1 cellular context compared by ENCODE assay signal in the genomic region with DNA sequence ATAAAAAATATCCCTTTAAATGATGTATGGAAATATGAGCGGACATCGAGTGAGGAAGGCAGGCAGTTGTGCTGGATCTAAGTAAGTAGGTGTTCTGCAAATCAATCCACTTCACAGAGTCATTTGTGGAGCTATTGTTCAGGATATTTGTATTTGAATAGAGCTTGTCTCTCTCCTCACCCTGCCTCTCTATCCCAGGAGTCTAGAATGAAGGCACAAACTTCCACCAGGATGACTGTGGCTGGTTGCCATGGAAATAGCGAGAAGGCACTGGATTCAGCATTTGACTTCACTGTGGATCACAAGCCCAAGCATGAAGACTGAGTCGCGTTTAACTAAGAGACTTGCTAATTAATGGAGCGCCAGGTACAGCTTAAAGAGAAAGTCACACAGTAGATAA.
TF ChIP-seq lines count a peak whose summit lies in the region.

No MANE protein-coding gene starts in this region.

TF ChIP-seq in WTC11, 78 proteins besides CTCF, POLR2A, EP300 and RAD21 (continued from another document):
- TF ChIP-seq, protein P1, sequence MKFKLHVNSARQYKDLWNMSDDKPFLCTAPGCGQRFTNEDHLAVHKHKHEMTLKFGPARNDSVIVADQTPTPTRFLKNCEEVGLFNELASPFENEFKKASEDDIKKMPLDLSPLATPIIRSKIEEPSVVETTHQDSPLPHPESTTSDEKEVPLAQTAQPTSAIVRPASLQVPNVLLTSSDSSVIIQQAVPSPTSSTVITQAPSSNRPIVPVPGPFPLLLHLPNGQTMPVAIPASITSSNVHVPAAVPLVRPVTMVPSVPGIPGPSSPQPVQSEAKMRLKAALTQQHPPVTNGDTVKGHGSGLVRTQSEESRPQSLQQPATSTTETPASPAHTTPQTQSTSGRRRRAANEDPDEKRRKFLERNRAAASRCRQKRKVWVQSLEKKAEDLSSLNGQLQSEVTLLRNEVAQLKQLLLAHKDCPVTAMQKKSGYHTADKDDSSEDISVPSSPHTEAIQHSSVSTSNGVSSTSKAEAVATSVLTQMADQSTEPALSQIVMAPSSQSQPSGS (CRISPR knock-in tag; IDR thresholded peaks at IDR 0.05; ENCODE audit: borderline replicate concordance, low read depth), result no peak
- TF ChIP-seq ETV6 (CRISPR knock-in tag; IDR thresholded peaks at IDR 0.05) (no peak), GRHL2 (CRISPR knock-in tag; IDR thresholded peaks at IDR 0.05; ENCODE audit: insufficient replicate concordance, severe bottlenecking) (no peak), GABPB1 (CRISPR knock-in tag; IDR thresholded peaks at IDR 0.05) (no peak), OVOL2 (CRISPR knock-in tag; IDR thresholded peaks at IDR 0.05; ENCODE audit: borderline replicate concordance) (no peak), RELA (CRISPR knock-in tag; IDR thresholded peaks at IDR 0.05; ENCODE audit: borderline replicate concordance) (no peak)
- TF ChIP-seq, protein P2, sequence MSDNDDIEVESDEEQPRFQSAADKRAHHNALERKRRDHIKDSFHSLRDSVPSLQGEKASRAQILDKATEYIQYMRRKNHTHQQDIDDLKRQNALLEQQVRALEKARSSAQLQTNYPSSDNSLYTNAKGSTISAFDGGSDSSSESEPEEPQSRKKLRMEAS (CRISPR knock-in tag; IDR thresholded peaks at IDR 0.05), result no peak
- TF ChIP-seq, protein P3, sequence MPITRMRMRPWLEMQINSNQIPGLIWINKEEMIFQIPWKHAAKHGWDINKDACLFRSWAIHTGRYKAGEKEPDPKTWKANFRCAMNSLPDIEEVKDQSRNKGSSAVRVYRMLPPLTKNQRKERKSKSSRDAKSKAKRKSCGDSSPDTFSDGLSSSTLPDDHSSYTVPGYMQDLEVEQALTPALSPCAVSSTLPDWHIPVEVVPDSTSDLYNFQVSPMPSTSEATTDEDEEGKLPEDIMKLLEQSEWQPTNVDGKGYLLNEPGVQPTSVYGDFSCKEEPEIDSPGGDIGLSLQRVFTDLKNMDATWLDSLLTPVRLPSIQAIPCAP (CRISPR knock-in tag; IDR thresholded peaks at IDR 0.05), result no peak
